8 cellular contexts compared by ENCODE assay signal in genomic region chr2:131527131-131528001, GRCh38. TPM values are rescaled to one million over a fixed set of nuclear protein-coding genes. Genes with fewer than 3 reads are reported as not detected.
DNase-seq lines count a peak whose midpoint lies in the region; ATAC-seq, FAIRE-seq and TF ChIP-seq lines count a peak whose summit lies in the region.
"Not testable (repeated sequence)": the region's sequence is repeated elsewhere in the genome, so short reads cannot be mapped to it uniquely, and the experiment has no call there.

TSS of gene CCDC74A (plus strand) at chr2:131527888. CDS start at chr2:131527971, 83 bp downstream.

- POLR2A ChIA-PET in activated B cell treated with CpG ODN at 0.5 μM for 24 hours (lab: Charles Lee), result interaction anchor here (0.7 to 0.9 kb wide), 2 partner anchors 34 to 685 kb away, joined by 3 to 5 read pairs; no protein-coding TSS in a partner anchor

- TF ChIP-seq POLR2A in body of pancreas (IDR thresholded peaks at IDR 0.05); spleen (IDR thresholded peaks at IDR 0.05): not testable (repeated sequence)

- H3K27ac ChIP-seq in body of pancreas (peak within 1 kb of the TSS in 1 of 4 donors; percentile 16), spleen (peak within 1 kb of the TSS in 1 of 8 donors; percentile 28)

- DNase-seq in ACHN (peak; percentile 63), NCI-H2171 treated with DMSO at 0.1 percent for 48 hours (lab: John Stamatoyannopoulos, UW) (peak; percentile 74), activated B cell treated with CpG ODN at 0.5 μM for 24 hours (peak; percentile 74), body of pancreas (peak; percentile 76 to 85 (median 83)), immature natural killer cell (peak; percentile 80 to 82 (median 81)), spleen (peak; percentile 93)
- DNase-seq in GM19239 (ENCODE audit: insufficient read length, low spot score), result not testable (repeated sequence)

- peak within 1 kb of the TSS; percentile 35 for H3K27ac Mint-ChIP-seq in activated B cell treated with CpG ODN at 0.5 μM for 24 hours
- H3K27ac Mint-ChIP-seq in immature natural killer cell, result peak within 1 kb of the TSS in 5 of 6 donors; percentile 37 to 75 (median 55)

- not testable (repeated sequence) for H3K9me3 Mint-ChIP-seq in activated B cell treated with CpG ODN at 0.5 μM for 24 hours, immature natural killer cell

- ATAC-seq in HG03159 (IDR thresholded peaks at IDR 0.05; ENCODE audit: unreplicated experiment), result peak; percentile 84
- ATAC-seq in activated B cell treated with CpG ODN at 0.5 μM for 24 hours (ENCODE audit: low read depth), result peak; percentile 91
- peak; percentile 94 for ATAC-seq in body of pancreas

- 31 to 56% methylated on average over 23 to 40 of the region's 47 CpGs for WGBS in body of pancreas, 2 donors
- 36 to 58% (median 42%) methylated on average over 26 to 41 of the region's 47 CpGs for WGBS in spleen, 5 donors

- peak; percentile 95 for FAIRE-seq in GM19239 (lab: Jason Lieb, UNC)

- H3K4me3 ChIP-seq in body of pancreas, result peak within 1 kb of the TSS in 1 of 2 donors; percentile 22
- H3K4me3 ChIP-seq in spleen, result peak within 1 kb of the TSS; percentile 13 to 68 (median 38)

- intact Hi-C loops in activated B cell treated with CpG ODN at 0.5 μM for 24 hours (cut with micrococcal nuclease), result loop anchor here (1.0 to 5.0 kb wide), 4 partner anchors 35 to 375 kb away; partner anchors contain the start of gene MZT2A
- intact Hi-C loops in body of pancreas (cut with DNase I); spleen (cut with DNase I; ENCODE audit: low total_unique reads): not testable (repeated sequence)

- not testable (repeated sequence) for H3K36me3 Mint-ChIP-seq in activated B cell treated with CpG ODN at 0.5 μM for 24 hours (ENCODE audit: low read depth); immature natural killer cell

- CTCF ChIA-PET in activated B cell treated with CpG ODN at 0.5 μM for 24 hours (lab: Charles Lee), result interaction anchor here (1.0 kb wide), 1 partner anchor 146 kb away, joined by 3 read pairs; no protein-coding TSS in a partner anchor

- H3K9me3 ChIP-seq in body of pancreas, spleen: not testable (repeated sequence)

- not testable (repeated sequence) for TF ChIP-seq CTCF in activated B cell treated with CpG ODN at 0.5 μM for 24 hours (IDR thresholded peaks at IDR 0.05); body of pancreas (IDR thresholded peaks at IDR 0.05); spleen (IDR thresholded peaks at IDR 0.05 in 8 of 11, conservative IDR thresholded peaks at IDR 0.05 in 3 of 11)

- in situ Hi-C loops in ACHN (cut with HindIII; ENCODE audit: low pct_ligation_motif_present, low pct_unique_long_range_greater_than_20kb, low sequenced_read_pairs), result not testable (repeated sequence)

- H3K4me1 Mint-ChIP-seq in activated B cell treated with CpG ODN at 0.5 μM for 24 hours, result peaks cover 14% of the 10 kb centered on the region
- peaks cover 14 to 20% of the 10 kb centered on the region in 2 donors for H3K4me1 Mint-ChIP-seq in immature natural killer cell

- H3K4me3 Mint-ChIP-seq in activated B cell treated with CpG ODN at 0.5 μM for 24 hours (peak within 1 kb of the TSS; percentile 87), immature natural killer cell (peak within 1 kb of the TSS; percentile 82 to 89 (median 85))

- H3K27me3 ChIP-seq in body of pancreas, result not testable (repeated sequence)
- peaks cover 0 to 27% (median 0%) of the 10 kb centered on the region in 7 donors for H3K27me3 ChIP-seq in spleen (replicated peaks in 1 of 7)

- H3K4me1 ChIP-seq in body of pancreas, result not testable (repeated sequence)
- H3K4me1 ChIP-seq in spleen, result peaks cover 0 to 22% (median 16%) of the 10 kb centered on the region in 6 donors

- H3K36me3 ChIP-seq in body of pancreas (replicated peaks in 1 of 2; ENCODE audit: insufficient read depth in 1 of 2, low read depth in 2 of 2); spleen: not testable (repeated sequence)

- not testable (repeated sequence) for H3K27me3 Mint-ChIP-seq in activated B cell treated with CpG ODN at 0.5 μM for 24 hours
- H3K27me3 Mint-ChIP-seq in immature natural killer cell (ENCODE audit: low read depth in 3 of 3), result peaks cover 4 to 10% (median 7%) of the 10 kb centered on the region in 3 donors

RNA-seq across cellular contexts. Expression of gene CCDC74A, which starts in this region (rescaled TPM):
- total RNA-seq in activated B cell treated with CpG ODN at 0.5 μM for 24 hours (0.71 and 1.1 TPM in 2 replicates), body of pancreas (1 to 10 TPM; 1.6 to 4.3 TPM), spleen (1 to 10 TPM in 4 of 7 donors, under 1 TPM in 3; 0.44 to 3.7 (median 1.0) TPM)
- polyA plus RNA-seq in immature natural killer cell (under 1 TPM in 2 of 3 donors, not detected in 1; 0.37 to 0.82 TPM), spleen (1 to 10 TPM in 2 of 3 donors, under 1 TPM in 1; 0.77 to 1.2 (median 1.2) TPM)

Comparison
In these comparisons a context has a peak if more than half of its experiments do, and no peak if none do; other contexts are left out.
1. Peak in DNase-seq in immature natural killer cell; RNA of the gene not detected or under 1 TPM.